Comparison of ENCODE assay signal across 16 cellular contexts in genomic region chr19:33718668-33719259, GRCh38.
DNase-seq lines count a peak whose midpoint lies in the region; ATAC-seq and TF ChIP-seq lines count a peak whose summit lies in the region.
"Had no signal": no experiment of that assay in that cellular context is flagged by ENCODE, and none has a peak within 500 bp of the region (broad histone marks: within the 10 kb centered on the region; RNA-seq: fewer than 3 reads in every experiment).

No MANE protein-coding gene starts in this region.

- POLR2A ChIA-PET in HEK293 (lab: Yijun Ruan, JAX) = interaction anchor here (0.6 kb wide), 2 partner anchors 24 to 126 kb away, joined by 3 read pairs; no protein-coding TSS in a partner anchor
- POLR2A ChIA-PET in GM10248 (lab: Yijun Ruan, JAX) = no interaction called here

- H3K36me3 ChIP-seq in HEK293 (ENCODE audit: control insufficient read depth in 2 of 2, insufficient read depth in 1 of 2, low read length in 2 of 2) (no peaks in the 10 kb centered on the region), gastroesophageal sphincter (no peaks in the 10 kb centered on the region)

- H3K9me3 ChIP-seq in HEK293 (ENCODE audit: control insufficient read depth, insufficient read depth, low read depth, low read length) = no peaks in the 10 kb centered on the region
- H3K9me3 ChIP-seq in gastroesophageal sphincter = peaks cover 0 to 30% (median 0%) of the 10 kb centered on the region in 3 donors

- H3K4me3 ChIP-seq in HEK293 (ENCODE audit: low read depth, low read length) (no peak overlapping the region), gastroesophageal sphincter (no peak overlapping the region)
- H3K4me3 ChIP-seq: GM12878 had no signal

- CTCF ChIA-PET in HEK293 (lab: Yijun Ruan, JAX) = interaction anchor here (0.7 to 2.4 kb wide), 2 partner anchors 303 to 305 kb away, joined by 3 to 7 read pairs; no protein-coding TSS in a partner anchor
- CTCF ChIA-PET in GM10248 (lab: Yijun Ruan, JAX) = no interaction called here

- DNase-seq in NCI-H82 (lab: John Stamatoyannopoulos, UW) = peak; percentile 9
- DNase-seq in NCI-H82 treated with DMSO at 0.1 percent for 48 hours (lab: John Stamatoyannopoulos, UW; ENCODE audit: unreplicated experiment) = no peak
- DNase-seq in left kidney (ENCODE audit: low read depth, low spot score) = peak; percentile 44
- DNase-seq in posterior vena cava (ENCODE audit: low spot score) = peak; percentile 72
- DNase-seq in HT-29 (ENCODE audit: low spot score) = no peak
- no peak for DNase-seq in GM10248 (ENCODE audit: extremely low spot score)
- DNase-seq: CD8-positive, alpha-beta T cell; COR-L47; DMS53; H7; IMR-90 had no signal

- no peak for TF ChIP-seq CTCF in HEK293 (tag by site-specific recombination; IDR thresholded peaks at IDR 0.05)
- no peak for TF ChIP-seq CTCF in gastroesophageal sphincter (IDR thresholded peaks at IDR 0.05)
- no peak for TF ChIP-seq CTCF in GM10248 (IDR thresholded peaks at IDR 0.05; ENCODE audit: control extremely low read depth, extremely low read depth, low read depth, missing control alignments)

- TF ChIP-seq POLR2A in gastroesophageal sphincter (IDR thresholded peaks at IDR 0.05) = no peak

- H3K27me3 ChIP-seq in gastroesophageal sphincter = peaks cover 46% of the 10 kb centered on the region

- no peak for ATAC-seq in gastroesophageal sphincter
- ATAC-seq: CD8-positive, alpha-beta T cell; GM12878 had no signal

- intact Hi-C loops in posterior vena cava (cut with DNase I) = loop anchor here in 1 of 2 donors (5.0 kb wide), 1 partner anchor 1441 kb away; no protein-coding TSS in a partner anchor

- H3K4me1 ChIP-seq in HEK293 (ENCODE audit: control insufficient read depth, insufficient read depth, low read length) = no peaks in the 10 kb centered on the region
- H3K4me1 ChIP-seq in gastroesophageal sphincter = no peaks in the 10 kb centered on the region

- H3K27ac ChIP-seq in HEK293 (ENCODE audit: extremely low read depth, low read depth, low read length) (no peak overlapping the region), gastroesophageal sphincter (no peak overlapping the region)
- H3K27ac ChIP-seq: 22Rv1, HL-60 had no signal

- TF ChIP-seq EP300 in gastroesophageal sphincter (IDR thresholded peaks at IDR 0.05) = no peak

- WGBS in gastroesophageal sphincter (ENCODE audit: low coverage in 1 of 2), 2 donors = 18 to 80% methylated on average over 1 to 3 of the region's 13 CpGs

TF ChIP-seq in HEK293, 187 proteins besides CTCF, POLR2A, EP300 and RAD21:
- peak; percentile 57; the same call in 1 of the 2 replicates for TF ChIP-seq ATF2 (tag by site-specific recombination; IDR thresholded peaks at IDR 0.05; ENCODE audit: low read depth)
- TF ChIP-seq ZNF174 (tag by site-specific recombination; IDR thresholded peaks at IDR 0.05) = no peak
- no peak for TF ChIP-seq PRDM1 (tag by site-specific recombination; IDR thresholded peaks at IDR 0.05)
- peak; percentile 43 for TF ChIP-seq ZFHX2 (tag by site-specific recombination; conservative IDR thresholded peaks at IDR 0.05)
- no peak for TF ChIP-seq ZNF555 (tag by site-specific recombination; conservative IDR thresholded peaks at IDR 0.05)
- TF ChIP-seq ZNF629 (tag by site-specific recombination; IDR thresholded peaks at IDR 0.05) = peak; percentile 49
- peak; percentile 79 for TF ChIP-seq KLF1 (tag by site-specific recombination; IDR thresholded peaks at IDR 0.05)
- peak; percentile 40; the same call in 1 of the 2 replicates for TF ChIP-seq ZNF76 (tag by site-specific recombination; IDR thresholded peaks at IDR 0.05; ENCODE audit: borderline replicate concordance, low read depth)
- TF ChIP-seq ZBTB21 (tag by site-specific recombination; IDR thresholded peaks at IDR 0.05) = peak; percentile 55; the same call in 1 of the 2 replicates
- TF ChIP-seq AEBP2 (tag by site-specific recombination; IDR thresholded peaks at IDR 0.05; ENCODE audit: borderline replicate concordance) = no peak
- peak; percentile 87 for TF ChIP-seq ZIC2 (tag by site-specific recombination; IDR thresholded peaks at IDR 0.05)
- TF ChIP-seq KLF9 (tag by site-specific recombination; IDR thresholded peaks at IDR 0.05; ENCODE audit: low read depth) = 0 out of 2 replicates have a peak, but pooled peaks have one; percentile 11
- TF ChIP-seq ZNF132 (tag by site-specific recombination; IDR thresholded peaks at IDR 0.05; ENCODE audit: borderline replicate concordance) = no peak

Comparison
In these comparisons a context has a peak if more than half of its experiments do, and no peak if none do; other contexts are left out.
1. DNase-seq: peak in NCI-H82 (single experiment), left kidney (single experiment) and posterior vena cava (single experiment); none in NCI-H82 treated with DMSO at 0.1 percent for 48 hours (single experiment), HT-29 (single experiment) and GM10248 (single experiment).